In the genomic region with DNA sequence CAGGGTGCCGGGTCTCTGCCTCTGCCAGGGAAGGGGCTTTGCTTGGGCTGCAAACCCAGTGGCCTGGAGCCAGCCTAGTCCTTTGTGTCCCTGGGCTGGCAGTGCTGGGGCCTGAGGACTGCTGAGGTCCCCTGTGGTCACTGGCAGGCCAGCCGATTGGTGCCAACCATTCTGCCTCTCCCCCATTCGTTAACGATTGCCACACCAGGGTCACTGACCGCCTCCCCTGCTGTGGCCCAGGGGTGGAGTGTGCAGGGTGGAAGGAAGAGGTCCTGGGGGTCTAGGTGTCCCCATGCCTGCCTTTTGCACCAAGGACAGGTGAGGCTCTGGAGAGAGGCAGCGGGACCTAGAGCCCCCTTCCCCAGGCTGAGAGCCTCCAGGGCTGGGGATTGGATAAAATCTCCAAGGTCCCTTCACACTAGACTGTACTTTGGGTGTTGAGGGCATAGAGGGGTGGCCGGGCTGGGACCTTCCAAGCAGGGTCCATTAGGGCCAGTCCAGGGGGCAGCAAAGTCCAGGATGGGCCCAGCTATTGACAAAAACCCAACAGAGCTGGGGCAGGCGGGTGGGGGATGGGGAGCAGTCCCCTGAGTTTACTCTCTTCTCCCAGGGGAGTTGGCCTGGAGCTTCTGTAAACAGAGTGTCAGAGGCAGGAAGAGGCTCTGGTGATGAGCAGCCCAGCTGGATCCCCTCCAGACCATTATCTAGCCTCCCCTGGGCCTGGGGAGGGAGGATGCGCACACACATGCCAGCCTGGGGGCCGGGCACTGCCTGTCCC, we compare ENCODE assay signal across 8 cellular contexts. TPM values are rescaled to one million over a fixed set of nuclear protein-coding genes. Genes with fewer than 3 reads are reported as not detected.
A peak's percentile ranks its signal among the peaks of the same experiment; 100 is the strongest.
DNase-seq lines count a peak whose midpoint lies in the region; TF ChIP-seq lines count a peak whose summit lies in the region.

No MANE protein-coding gene starts in this region.

- H3K27me3 ChIP-seq in MG63 (no peaks in the 10 kb centered on the region), kidney epithelial cell (ENCODE audit: control insufficient read depth, insufficient read depth, low read length) (no peaks in the 10 kb centered on the region), thymus (ENCODE audit: control insufficient read depth, insufficient read depth) (peaks cover 10% of the 10 kb centered on the region)

- TF ChIP-seq CTCF in C4-2B (conservative IDR thresholded peaks at IDR 0.05) (no peak), kidney epithelial cell (IDR thresholded peaks at IDR 0.05; ENCODE audit: insufficient read depth, low read length, poor library complexity, severe bottlenecking) (no peak)

- H3K27ac ChIP-seq in C4-2B (peak overlapping the region; percentile 85), angular gyrus (ENCODE audit: low read depth, low read length) (peak overlapping the region; percentile 70), thymus (ENCODE audit: low read depth) (no peak overlapping the region)

- H3K4me1 ChIP-seq in thymus (ENCODE audit: control insufficient read depth, insufficient read depth, low read length), result peaks cover 10% of the 10 kb centered on the region

- peaks cover 42% of the 10 kb centered on the region for H3K36me3 ChIP-seq in MG63
- H3K36me3 ChIP-seq in kidney epithelial cell (ENCODE audit: control insufficient read depth, insufficient read depth, low read length), result no peaks in the 10 kb centered on the region
- peaks cover 4% of the 10 kb centered on the region for H3K36me3 ChIP-seq in thymus (ENCODE audit: control insufficient read depth, insufficient read depth)

- no peaks in the 10 kb centered on the region for H3K9me3 ChIP-seq in MG63
- H3K9me3 ChIP-seq in thymus (ENCODE audit: control insufficient read depth), result no peaks in the 10 kb centered on the region

- 94% methylated on average over 10 of the region's 10 CpGs for WGBS in thymus

- DNase-seq in MG63, result peak; percentile 93
- DNase-seq in kidney epithelial cell (ENCODE audit: low read depth), result no peak
- DNase-seq in stimulated activated CD4-positive, alpha-beta T cell treated with anti-CD3 and anti-CD28 coated beads, Interleukin-2, amount 100 ng/mL, for 48 hours, result no peak
- DNase-seq in ureter (ENCODE audit: low spot score), result no peak
- DNase-seq in GDM1 (lab: John Stamatoyannopoulos, UW), result no peak

- H3K4me3 ChIP-seq in MG63, result peak overlapping the region; percentile 74
- peak overlapping the region; percentile 66 for H3K4me3 ChIP-seq in kidney epithelial cell (ENCODE audit: low read depth, low read length)
- H3K4me3 ChIP-seq in thymus (ENCODE audit: low read length), result peak overlapping the region; percentile 57

RNA-seq across cellular contexts. Expression of a gene that starts 1.1 kb away (rescaled TPM):
- 55.7 and 68.7 TPM in 2 replicates for total RNA-seq in MG63 (2014; rRNA removed; shearing (Covaris generic); ENCODE audit: low replicate concordance)
- 60.4 and 73.5 TPM in 2 replicates for total RNA-seq in kidney epithelial cell
- polyA plus RNA-seq in thymus, result 3.6 TPM
- total RNA-seq in ureter, result 13.4 TPM

RNA-seq across cellular contexts. Expression of a gene that starts 21.6 kb away (rescaled TPM):
- 84.1 and 105 TPM in 2 replicates for total RNA-seq in MG63 (2014; rRNA removed; shearing (Covaris generic); ENCODE audit: low replicate concordance)
- total RNA-seq in kidney epithelial cell, result 58.1 and 62.8 TPM in 2 replicates
- polyA plus RNA-seq in thymus, result 86.9 TPM
- 58.6 TPM for total RNA-seq in ureter

RNA-seq across cellular contexts. Expression of a gene that starts 43.6 kb away (rescaled TPM):
- 7.5 and 9.2 TPM in 2 replicates for total RNA-seq in MG63 (2014; rRNA removed; shearing (Covaris generic); ENCODE audit: low replicate concordance)
- total RNA-seq in kidney epithelial cell, result 57.3 and 76.2 TPM in 2 replicates
- 63.7 TPM for polyA plus RNA-seq in thymus
- 43.8 TPM for total RNA-seq in ureter

RNA-seq across cellular contexts. Expression of a gene that starts 52.9 kb away (rescaled TPM):
- total RNA-seq in MG63 (2014; rRNA removed; shearing (Covaris generic); ENCODE audit: low replicate concordance), result 125 and 127 TPM in 2 replicates
- total RNA-seq in kidney epithelial cell (71.2 and 77.6 TPM in 2 replicates), ureter (73.1 TPM)
- 28.4 TPM for polyA plus RNA-seq in thymus

RNA-seq across cellular contexts. Expression of a gene that starts 56.9 kb away (rescaled TPM):
- total RNA-seq in MG63 (2014; rRNA removed; shearing (Covaris generic); ENCODE audit: low replicate concordance), result 0.22 and 2.1 TPM in 2 replicates
- total RNA-seq in kidney epithelial cell (11.5 and 14.7 TPM in 2 replicates), ureter (11.7 TPM)
- polyA plus RNA-seq in thymus, result 3.0 TPM
